1 cellular context compared by ENCODE assay signal in the genomic region with DNA sequence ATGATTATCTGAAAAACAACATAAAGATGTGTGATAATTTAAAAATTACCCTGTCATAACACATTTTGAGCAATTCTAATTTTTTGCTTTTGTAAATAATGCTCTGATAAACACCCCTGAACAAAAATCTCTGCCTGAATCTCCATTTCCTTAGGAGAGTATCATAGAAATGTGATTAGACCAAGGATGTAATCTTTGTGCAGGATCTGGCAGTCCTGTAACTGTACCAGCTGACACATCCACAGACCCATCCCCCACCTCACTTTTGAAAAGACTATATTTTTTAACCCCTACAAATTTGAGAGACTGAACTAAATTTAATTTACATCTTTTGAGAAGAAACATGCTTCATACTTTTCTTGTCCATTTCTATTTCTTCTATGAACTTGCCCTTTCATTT.
TF ChIP-seq lines count a peak whose summit lies in the region.

No MANE protein-coding gene starts in this region.

TF ChIP-seq in SK-N-SH treated with all-trans-retinoic acid at 6 μM for 48 hours, 23 proteins besides CTCF, POLR2A, EP300 and RAD21 (continued from another document):
- TF ChIP-seq CSRNP3 (CRISPR knock-in tag; IDR thresholded peaks at IDR 0.05) = no peak
